ENCODE assay signal across 22 cellular contexts in genomic region chrX:118865231-118865630, GRCh38. TPM values are rescaled to one million over a fixed set of nuclear protein-coding genes. Genes with fewer than 3 reads are reported as not detected.
A peak's percentile ranks its signal among the peaks of the same experiment; 100 is the strongest.
DNase-seq lines count a peak whose midpoint lies in the region; ATAC-seq and TF ChIP-seq lines count a peak whose summit lies in the region.
"Had no signal": no experiment of that assay in that cellular context is flagged by ENCODE, and none has a peak within 500 bp of the region (broad histone marks: within the 10 kb centered on the region; RNA-seq: fewer than 3 reads in every experiment).

No MANE protein-coding gene starts in this region.

- no peaks in the 10 kb centered on the region for H3K9me3 ChIP-seq in psoas muscle
- H3K9me3 ChIP-seq: BE2C, HAP-1 had no signal

- no peaks in the 10 kb centered on the region for H3K36me3 ChIP-seq in psoas muscle (ENCODE audit: insufficient read depth in 1 of 2, low read depth in 1 of 2)
- H3K36me3 ChIP-seq: BE2C; BLaER1 treated with 17β-estradiol and CSF1 and Interleukin-3, amounts not matched to agents 10 nM and 100 nM; HAP-1 had no signal

- peak overlapping the region; percentile 33 for H3K27ac Mint-ChIP-seq in activated T-cell treated with anti-CD3 and anti-CD28 coated beads, Interleukin-2, amount 50 U/mL, for 72 hours
- no peak overlapping the region for H3K27ac Mint-ChIP-seq in activated T-cell treated with anti-CD3 and anti-CD28 coated beads, Interleukin-2, amount 50 U/mL, for 24 hours
- H3K27ac Mint-ChIP-seq: CD14-positive monocyte; CD4-positive, alpha-beta T cell; CD8-positive, alpha-beta memory T cell; HFFc6 had no signal

- no peaks in the 10 kb centered on the region for H3K36me3 Mint-ChIP-seq in activated T-cell treated with anti-CD3 and anti-CD28 coated beads, Interleukin-2, amount 50 U/mL, for 72 hours (ENCODE audit: insufficient read depth in 2 of 2)
- H3K36me3 Mint-ChIP-seq in activated T-cell treated with anti-CD3 and anti-CD28 coated beads, Interleukin-2, amount 50 U/mL, for 24 hours (ENCODE audit: low read depth): no peaks in the 10 kb centered on the region
- H3K36me3 Mint-ChIP-seq: CD14-positive monocyte; CD8-positive, alpha-beta memory T cell had no signal

- intact Hi-C loops in psoas muscle (cut with DNase I): loop anchor here (2.0 to 10.0 kb wide), 2 partner anchors 110 kb away; partner anchors contain the start of gene LONRF3 (in 2 of the 2)
- intact Hi-C loops in Right ventricle myocardium inferior (cut with DNase I): no loop called here

- no peaks in the 10 kb centered on the region for H3K4me1 Mint-ChIP-seq in activated T-cell treated with anti-CD3 and anti-CD28 coated beads, Interleukin-2, amount 50 U/mL, for 72 hours (ENCODE audit: low read depth)
- H3K4me1 Mint-ChIP-seq in activated T-cell treated with anti-CD3 and anti-CD28 coated beads, Interleukin-2, amount 50 U/mL, for 24 hours (ENCODE audit: low read depth): no peaks in the 10 kb centered on the region
- H3K4me1 Mint-ChIP-seq: CD14-positive monocyte; CD8-positive, alpha-beta memory T cell had no signal

- no peak for DNase-seq in activated T-cell treated with anti-CD3 and anti-CD28 coated beads, Interleukin-2, amount 50 U/mL, for 72 hours
- no peak for DNase-seq in activated T-cell treated with anti-CD3 and anti-CD28 coated beads, Interleukin-2, amount 50 U/mL, for 24 hours
- DNase-seq in medulla oblongata (ENCODE audit: extremely low spot score) (peak; percentile 41), psoas muscle (no peak), Right ventricle myocardium inferior (ENCODE audit: missing footprints) (no peak), NCI-H2107 treated with DMSO at 0.1 percent for 48 hours (lab: John Stamatoyannopoulos, UW; ENCODE audit: unreplicated experiment) (no peak), NCI-H1436 (lab: John Stamatoyannopoulos, UW) (no peak)
- DNase-seq: BE2C; CD4-positive, alpha-beta T cell; CD8-positive, alpha-beta memory T cell; DMS 273 treated with DMSO at 0.1 percent for 48 hours; DMS79; EL; GDM1; GOT3; HFFc6 had no signal

- ATAC-seq in activated T-cell treated with anti-CD3 and anti-CD28 coated beads, Interleukin-2, amount 50 U/mL, for 72 hours (replicated peaks in 1 of 2): no peak
- ATAC-seq in psoas muscle (no peak), Right ventricle myocardium inferior (no peak), HG02973 (IDR thresholded peaks at IDR 0.05; ENCODE audit: unreplicated experiment) (no peak)
- ATAC-seq: GM12878 had no signal

- no peak overlapping the region for H3K4me3 ChIP-seq in psoas muscle
- H3K4me3 ChIP-seq: BLaER1 treated with 17β-estradiol and CSF1 and Interleukin-3, amounts not matched to agents 10 nM and 100 nM; GM12878; HAP-1 had no signal

- no peaks in the 10 kb centered on the region for H3K27me3 ChIP-seq in psoas muscle (ENCODE audit: insufficient read depth in 3 of 3, low read length in 2 of 3)
- H3K27me3 ChIP-seq: BE2C; BLaER1 treated with 17β-estradiol and CSF1 and Interleukin-3, amounts not matched to agents 10 nM and 100 nM had no signal

- no peaks in the 10 kb centered on the region for H3K4me1 ChIP-seq in psoas muscle
- H3K4me1 ChIP-seq: BE2C, HAP-1 had no signal

- H3K4me3 Mint-ChIP-seq in activated T-cell treated with anti-CD3 and anti-CD28 coated beads, Interleukin-2, amount 50 U/mL, for 72 hours: no peak overlapping the region
- H3K4me3 Mint-ChIP-seq in activated T-cell treated with anti-CD3 and anti-CD28 coated beads, Interleukin-2, amount 50 U/mL, for 24 hours: no peak overlapping the region
- H3K4me3 Mint-ChIP-seq: CD14-positive monocyte; CD4-positive, alpha-beta T cell; CD8-positive, alpha-beta memory T cell; HFFc6 had no signal

- H3K27me3 Mint-ChIP-seq in activated T-cell treated with anti-CD3 and anti-CD28 coated beads, Interleukin-2, amount 50 U/mL, for 72 hours (ENCODE audit: low read depth): peaks cover 12% of the 10 kb centered on the region
- peaks cover 14% of the 10 kb centered on the region for H3K27me3 Mint-ChIP-seq in activated T-cell treated with anti-CD3 and anti-CD28 coated beads, Interleukin-2, amount 50 U/mL, for 24 hours
- H3K27me3 Mint-ChIP-seq: CD4-positive, alpha-beta T cell had no signal

- H3K27ac ChIP-seq in psoas muscle: peak overlapping the region; percentile 70
- H3K27ac ChIP-seq: 22Rv1; BLaER1 treated with 17β-estradiol and CSF1 and Interleukin-3, amounts not matched to agents 10 nM and 100 nM had no signal

- 24 to 50% (median 37%) methylated on average over 1 of the region's 1 CpG for WGBS in psoas muscle, 3 donors

- H3K9me3 Mint-ChIP-seq in activated T-cell treated with anti-CD3 and anti-CD28 coated beads, Interleukin-2, amount 50 U/mL, for 72 hours: no peaks in the 10 kb centered on the region
- H3K9me3 Mint-ChIP-seq in activated T-cell treated with anti-CD3 and anti-CD28 coated beads, Interleukin-2, amount 50 U/mL, for 24 hours: no peaks in the 10 kb centered on the region
- H3K9me3 Mint-ChIP-seq: CD4-positive, alpha-beta T cell; HFFc6 had no signal

- TF ChIP-seq CTCF in psoas muscle (IDR thresholded peaks at IDR 0.05): no peak

RNA-seq across cellular contexts. Expression of gene ZCCHC12, which starts 41.6 kb away (rescaled TPM):
- under 1 TPM in 1 of 2 donors, not detected in 1; 0.09 TPM for total RNA-seq in activated T-cell treated with anti-CD3 and anti-CD28 coated beads, Interleukin-2, amount 50 U/mL, for 72 hours
- total RNA-seq in psoas muscle (not detected), Right ventricle myocardium inferior (not detected)
- polyA plus RNA-seq in psoas muscle: under 1 TPM in 2 of 3 donors, not detected in 1; 0.01 to 0.07 TPM
- total RNA-seq: CD8-positive, alpha-beta memory T cell; GM12878; HFFc6 had no signal
- polyA plus RNA-seq: CD14-positive monocyte had no signal
